Comparison of ENCODE assay signal across 19 cellular contexts in the genomic region with DNA sequence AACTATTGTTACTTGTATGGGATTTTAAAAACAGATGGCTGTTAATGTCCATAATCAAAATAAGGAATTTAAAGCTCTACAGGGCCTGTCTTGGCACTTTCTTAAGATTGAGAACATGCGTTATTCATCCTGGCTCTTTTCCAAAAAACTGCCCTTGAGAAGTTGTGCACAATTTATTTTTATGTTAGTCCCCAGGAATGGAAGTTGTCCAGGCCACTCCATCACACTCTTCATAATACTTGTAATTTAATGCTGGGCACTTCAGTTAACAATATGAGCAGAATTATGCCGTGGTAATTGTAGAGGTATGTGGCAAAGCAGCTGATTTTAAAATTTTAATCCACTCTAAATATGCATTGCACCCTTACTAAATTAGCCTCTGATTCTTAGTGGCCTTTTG. TPM values are rescaled to one million over a fixed set of nuclear protein-coding genes. Genes with fewer than 3 reads are reported as not detected.
DNase-seq lines count a peak whose midpoint lies in the region; ATAC-seq, FAIRE-seq and TF ChIP-seq lines count a peak whose summit lies in the region.
"Had no signal": no experiment of that assay in that cellular context is flagged by ENCODE, and none has a peak within 500 bp of the region (broad histone marks: within the 10 kb centered on the region; RNA-seq: fewer than 3 reads in every experiment).

No MANE protein-coding gene starts in this region.

- H3K4me2 ChIP-seq in astrocyte (ENCODE audit: low read length) = no peak overlapping the region

- peaks cover 13% of the 10 kb centered on the region for H3K4me1 Mint-ChIP-seq in astrocyte (ENCODE audit: low read depth, unreplicated experiment)
- H3K4me1 Mint-ChIP-seq: activated CD4-positive, alpha-beta T cell treated with anti-CD3 and anti-CD28 coated beads, Interleukin-2, amount 10 ng/mL, durations not matched to agents 24 days and 14 days; activated naive CD8-positive, alpha-beta T cell treated with anti-CD3 and anti-CD28 coated beads, Interleukin-2, amount 10 ng/mL, durations not matched to agents 7 days and 5 days had no signal

- TF ChIP-seq CTCF in astrocyte (IDR thresholded peaks at IDR 0.05; ENCODE audit: insufficient read depth, low read depth, low read length) (no peak), fibroblast of villous mesenchyme (IDR thresholded peaks at IDR 0.05; ENCODE audit: insufficient read depth, low read depth, low read length) (no peak)

- no peaks in the 10 kb centered on the region for H3K9me3 ChIP-seq in astrocyte (ENCODE audit: insufficient read depth, low read depth, low read length)
- H3K9me3 ChIP-seq: neutrophil had no signal

- peaks cover 12% of the 10 kb centered on the region for H3K36me3 ChIP-seq in astrocyte (ENCODE audit: insufficient read depth, low read length)
- H3K36me3 ChIP-seq: neutrophil had no signal

- no peaks in the 10 kb centered on the region for H3K27me3 ChIP-seq in astrocyte (ENCODE audit: insufficient read depth, low read length)
- H3K27me3 ChIP-seq: neutrophil had no signal

- no peak overlapping the region for H3K27ac Mint-ChIP-seq in astrocyte (ENCODE audit: unreplicated experiment)
- H3K27ac Mint-ChIP-seq: activated CD4-positive, alpha-beta T cell treated with anti-CD3 and anti-CD28 coated beads, Interleukin-2, amount 10 ng/mL, durations not matched to agents 24 days and 14 days; activated naive CD8-positive, alpha-beta T cell treated with anti-CD3 and anti-CD28 coated beads, Interleukin-2, amount 10 ng/mL, durations not matched to agents 7 days and 5 days; dendritic cell treated with granulocyte-macrophage colony-stimulating factor and Interleukin-4, amounts not matched to agents 40 ng/mL and 50 ng/mL, for 4 days; stimulated activated naive CD8-positive, alpha-beta T cell treated with anti-CD3 and anti-CD28 coated beads, Interleukin-15, Interleukin-2, amounts not matched to agents 100 ng/mL and 50 ng/mL, for 24 hours had no signal

- H3K4me3 Mint-ChIP-seq in astrocyte (ENCODE audit: unreplicated experiment) = no peak overlapping the region
- H3K4me3 Mint-ChIP-seq: activated CD4-positive, alpha-beta T cell treated with anti-CD3 and anti-CD28 coated beads, Interleukin-2, amount 10 ng/mL, durations not matched to agents 24 days and 14 days; activated naive CD8-positive, alpha-beta T cell treated with anti-CD3 and anti-CD28 coated beads, Interleukin-2, amount 10 ng/mL, durations not matched to agents 7 days and 5 days; dendritic cell treated with granulocyte-macrophage colony-stimulating factor and Interleukin-4, amounts not matched to agents 40 ng/mL and 50 ng/mL, for 4 days; stimulated activated naive CD8-positive, alpha-beta T cell treated with anti-CD3 and anti-CD28 coated beads, Interleukin-15, Interleukin-2, amounts not matched to agents 100 ng/mL and 50 ng/mL, for 24 hours had no signal

- no peaks in the 10 kb centered on the region for H3K27me3 Mint-ChIP-seq in astrocyte (ENCODE audit: low read depth, unreplicated experiment)
- H3K27me3 Mint-ChIP-seq: activated CD4-positive, alpha-beta T cell treated with anti-CD3 and anti-CD28 coated beads, Interleukin-2, amount 10 ng/mL, durations not matched to agents 24 days and 14 days; activated naive CD8-positive, alpha-beta T cell treated with anti-CD3 and anti-CD28 coated beads, Interleukin-2, amount 10 ng/mL, durations not matched to agents 7 days and 5 days; dendritic cell treated with granulocyte-macrophage colony-stimulating factor and Interleukin-4, amounts not matched to agents 40 ng/mL and 50 ng/mL, for 4 days; stimulated activated naive CD8-positive, alpha-beta T cell treated with anti-CD3 and anti-CD28 coated beads, Interleukin-15, Interleukin-2, amounts not matched to agents 100 ng/mL and 50 ng/mL, for 24 hours had no signal

- H3K4me1 ChIP-seq in astrocyte (ENCODE audit: insufficient read depth, low read length) = peaks cover 7% of the 10 kb centered on the region

- DNase-seq in AG08395 (ENCODE audit: low spot score) = peak; percentile 4
- DNase-seq in astrocyte (ENCODE audit: low read depth) = peak; percentile 64
- DNase-seq in fibroblast of villous mesenchyme (ENCODE audit: low read depth) = peak; percentile 59
- no peak for DNase-seq in ureter (ENCODE audit: low spot score)
- DNase-seq: activated CD4-positive, alpha-beta T cell treated with anti-CD3 and anti-CD28 coated beads, Interleukin-2, amount 10 ng/mL, durations not matched to agents 24 days and 14 days; activated naive CD8-positive, alpha-beta T cell treated with anti-CD3 and anti-CD28 coated beads, Interleukin-2, amount 10 ng/mL, durations not matched to agents 7 days and 5 days; activated T-cell treated with anti-CD3 and anti-CD28 coated beads for 4 hours; DMS153; NCI-H2171 treated with DMSO at 0.1 percent for 48 hours; small intestine; T1000 had no signal

- H3K27ac ChIP-seq in astrocyte (ENCODE audit: low read depth, low read length) = no peak overlapping the region
- H3K27ac ChIP-seq: neutrophil had no signal

- no peak for FAIRE-seq in astrocyte (lab: Jason Lieb, UNC)
- FAIRE-seq: frontal cortex, small intestine had no signal

- no peaks in the 10 kb centered on the region for H3K79me2 ChIP-seq in astrocyte (ENCODE audit: insufficient read depth, low read length)

- no peak overlapping the region for H2AFZ ChIP-seq in astrocyte (ENCODE audit: low read depth, low read length)

- H3K9ac ChIP-seq in astrocyte (ENCODE audit: low read length) = no peak overlapping the region

- H3K9me3 Mint-ChIP-seq in astrocyte (ENCODE audit: unreplicated experiment) = no peaks in the 10 kb centered on the region
- H3K9me3 Mint-ChIP-seq: activated CD4-positive, alpha-beta T cell treated with anti-CD3 and anti-CD28 coated beads, Interleukin-2, amount 10 ng/mL, durations not matched to agents 24 days and 14 days; activated naive CD8-positive, alpha-beta T cell treated with anti-CD3 and anti-CD28 coated beads, Interleukin-2, amount 10 ng/mL, durations not matched to agents 7 days and 5 days; dendritic cell treated with granulocyte-macrophage colony-stimulating factor and Interleukin-4, amounts not matched to agents 40 ng/mL and 50 ng/mL, for 4 days; stimulated activated naive CD8-positive, alpha-beta T cell treated with anti-CD3 and anti-CD28 coated beads, Interleukin-15, Interleukin-2, amounts not matched to agents 100 ng/mL and 50 ng/mL, for 24 hours had no signal

- H3K4me3 ChIP-seq in astrocyte (ENCODE audit: insufficient read depth, low read depth, low read length) (no peak overlapping the region), fibroblast of villous mesenchyme (ENCODE audit: low read depth, low read length) (no peak overlapping the region)

- H4K20me1 ChIP-seq in astrocyte (ENCODE audit: insufficient read depth, low read length) = no peaks in the 10 kb centered on the region

- ATAC-seq in GM21381 (IDR thresholded peaks at IDR 0.05; ENCODE audit: unreplicated experiment) (no peak), GM19467 (IDR thresholded peaks at IDR 0.05; ENCODE audit: unreplicated experiment) (no peak), HG02678 (IDR thresholded peaks at IDR 0.05; ENCODE audit: unreplicated experiment) (no peak)

- H3K36me3 Mint-ChIP-seq in astrocyte (ENCODE audit: low read depth, unreplicated experiment) = peaks cover 10% of the 10 kb centered on the region

- TF ChIP-seq RAD21 in Ishikawa (IDR thresholded peaks at IDR 0.05; ENCODE audit: low read depth) = no peak

- TF ChIP-seq EP300 in Ishikawa (IDR thresholded peaks at IDR 0.05; ENCODE audit: borderline replicate concordance) = peak; percentile 82

TF ChIP-seq in Ishikawa, 13 proteins besides CTCF, POLR2A, EP300 and RAD21 (continues in another document):
- TF ChIP-seq, protein P1, sequence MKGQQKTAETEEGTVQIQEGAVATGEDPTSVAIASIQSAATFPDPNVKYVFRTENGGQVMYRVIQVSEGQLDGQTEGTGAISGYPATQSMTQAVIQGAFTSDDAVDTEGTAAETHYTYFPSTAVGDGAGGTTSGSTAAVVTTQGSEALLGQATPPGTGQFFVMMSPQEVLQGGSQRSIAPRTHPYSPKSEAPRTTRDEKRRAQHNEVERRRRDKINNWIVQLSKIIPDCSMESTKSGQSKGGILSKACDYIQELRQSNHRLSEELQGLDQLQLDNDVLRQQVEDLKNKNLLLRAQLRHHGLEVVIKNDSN (IDR thresholded peaks at IDR 0.05) = no peak
- peak; percentile 57 for TF ChIP-seq TEAD4 (IDR thresholded peaks at IDR 0.05)
- peak; percentile 77; the same call in 1 of the 2 replicates for TF ChIP-seq TCF12 (IDR thresholded peaks at IDR 0.05; ENCODE audit: low read depth)
- TF ChIP-seq, protein P2, sequence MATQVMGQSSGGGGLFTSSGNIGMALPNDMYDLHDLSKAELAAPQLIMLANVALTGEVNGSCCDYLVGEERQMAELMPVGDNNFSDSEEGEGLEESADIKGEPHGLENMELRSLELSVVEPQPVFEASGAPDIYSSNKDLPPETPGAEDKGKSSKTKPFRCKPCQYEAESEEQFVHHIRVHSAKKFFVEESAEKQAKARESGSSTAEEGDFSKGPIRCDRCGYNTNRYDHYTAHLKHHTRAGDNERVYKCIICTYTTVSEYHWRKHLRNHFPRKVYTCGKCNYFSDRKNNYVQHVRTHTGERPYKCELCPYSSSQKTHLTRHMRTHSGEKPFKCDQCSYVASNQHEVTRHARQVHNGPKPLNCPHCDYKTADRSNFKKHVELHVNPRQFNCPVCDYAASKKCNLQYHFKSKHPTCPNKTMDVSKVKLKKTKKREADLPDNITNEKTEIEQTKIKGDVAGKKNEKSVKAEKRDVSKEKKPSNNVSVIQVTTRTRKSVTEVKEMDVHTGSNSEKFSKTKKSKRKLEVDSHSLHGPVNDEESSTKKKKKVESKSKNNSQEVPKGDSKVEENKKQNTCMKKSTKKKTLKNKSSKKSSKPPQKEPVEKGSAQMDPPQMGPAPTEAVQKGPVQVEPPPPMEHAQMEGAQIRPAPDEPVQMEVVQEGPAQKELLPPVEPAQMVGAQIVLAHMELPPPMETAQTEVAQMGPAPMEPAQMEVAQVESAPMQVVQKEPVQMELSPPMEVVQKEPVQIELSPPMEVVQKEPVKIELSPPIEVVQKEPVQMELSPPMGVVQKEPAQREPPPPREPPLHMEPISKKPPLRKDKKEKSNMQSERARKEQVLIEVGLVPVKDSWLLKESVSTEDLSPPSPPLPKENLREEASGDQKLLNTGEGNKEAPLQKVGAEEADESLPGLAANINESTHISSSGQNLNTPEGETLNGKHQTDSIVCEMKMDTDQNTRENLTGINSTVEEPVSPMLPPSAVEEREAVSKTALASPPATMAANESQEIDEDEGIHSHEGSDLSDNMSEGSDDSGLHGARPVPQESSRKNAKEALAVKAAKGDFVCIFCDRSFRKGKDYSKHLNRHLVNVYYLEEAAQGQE (IDR thresholded peaks at IDR 0.05; ENCODE audit: low read depth) = no peak
- peak; percentile 75 for TF ChIP-seq FOXM1 (IDR thresholded peaks at IDR 0.05; ENCODE audit: borderline replicate concordance, low read depth)
- TF ChIP-seq ZBTB7A (IDR thresholded peaks at IDR 0.05; ENCODE audit: low read depth) = no peak
- TF ChIP-seq, protein P3, sequence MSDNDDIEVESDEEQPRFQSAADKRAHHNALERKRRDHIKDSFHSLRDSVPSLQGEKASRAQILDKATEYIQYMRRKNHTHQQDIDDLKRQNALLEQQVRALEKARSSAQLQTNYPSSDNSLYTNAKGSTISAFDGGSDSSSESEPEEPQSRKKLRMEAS (IDR thresholded peaks at IDR 0.05) = 0 out of 2 replicates have a peak, but pooled peaks have one; percentile 22
- TF ChIP-seq CEBPB (IDR thresholded peaks at IDR 0.05) = no peak

RNA-seq across cellular contexts. Expression of a gene that starts 51.8 kb away (rescaled TPM):
- total RNA-seq in astrocyte (2.1 and 3.8 TPM in 2 replicates), fibroblast of villous mesenchyme (0.86 and 1.3 TPM in 2 replicates), ureter (1.2 TPM)
